Comparison of ENCODE assay signal across 28 cellular contexts in genomic region chr12:53593031-53593430, GRCh38.
"Had no signal": no experiment of that assay in that cellular context is flagged by ENCODE, and none has a peak within 500 bp of the region (broad histone marks: within the 10 kb centered on the region; RNA-seq: fewer than 3 reads in every experiment).

No MANE protein-coding gene starts in this region.

- H3K9me3 Mint-ChIP-seq: activated CD4-positive, alpha-beta memory T cell treated with anti-CD3 and anti-CD28 coated beads for 36 hours; activated naive CD4-positive, alpha-beta T cell treated with anti-CD3 and anti-CD28 coated beads for 36 hours; neural progenitor cell; stimulated activated memory B cell treated with anti-CD40 and anti-IgM and Interleukin-4, amounts not matched to agents 10 μg/mL and 1 μg/mL and 100 μg/mL, for 72 hours; T-helper 1 cell treated with Interleukin-12 subunit alpha and Interleukin-12 subunit beta and Interleukin-4 antibody, amounts not matched to agents 30 μg/mL and 1 μg/mL, for 36 hours; type B pancreatic cell had no signal

- H3K27ac Mint-ChIP-seq: activated CD4-positive, alpha-beta memory T cell treated with anti-CD3 and anti-CD28 coated beads for 36 hours; activated naive CD4-positive, alpha-beta T cell treated with anti-CD3 and anti-CD28 coated beads for 36 hours; neural progenitor cell; stimulated activated memory B cell treated with anti-CD40 and anti-IgM and Interleukin-4, amounts not matched to agents 10 μg/mL and 1 μg/mL and 100 μg/mL, for 72 hours; T-helper 1 cell treated with Interleukin-12 subunit alpha and Interleukin-12 subunit beta and Interleukin-4 antibody, amounts not matched to agents 30 μg/mL and 1 μg/mL, for 36 hours; type B pancreatic cell had no signal

- H3K9ac ChIP-seq: neural progenitor cell had no signal

- H3K27me3 ChIP-seq: gastroesophageal sphincter, heart right ventricle, neural progenitor cell, sigmoid colon, stomach, vagina had no signal

- DNase-seq: activated CD4-positive, alpha-beta memory T cell treated with anti-CD3 and anti-CD28 coated beads for 36 hours; activated CD4-positive, alpha-beta T cell treated with anti-CD3 and anti-CD28 coated beads for 48 hours; activated CD4-positive, CD25-positive, alpha-beta regulatory T cell; activated effector memory CD4-positive, alpha-beta T cell treated with Interleukin-2 at 50 U/mL for 16 hours; activated naive CD4-positive, alpha-beta T cell treated with anti-CD3 and anti-CD28 coated beads for 36 hours; activated T-cell treated with anti-CD3 and anti-CD28 coated beads, Interleukin-2, amount 50 U/mL, for 48 hours; amygdala; central memory CD4-positive, alpha-beta T cell; heart right ventricle; islet precursor cell; left colon; lower lobe of right lung; mesendoderm; naive B cell; posterior cingulate gyrus; sigmoid colon; stimulated activated CD4-positive, alpha-beta T cell treated with anti-CD3 and anti-CD28 coated beads, Interleukin-15, amount 100 ng/mL, for 24 hours; stomach; T1000 had no signal

- ATAC-seq: gastroesophageal sphincter; heart right ventricle; left colon; lower lobe of right lung; stimulated activated memory B cell treated with anti-CD40 and anti-IgM and Interleukin-4, amounts not matched to agents 10 μg/mL and 1 μg/mL and 100 μg/mL, for 72 hours had no signal

- H3K4me3 ChIP-seq: gastroesophageal sphincter, heart right ventricle, lower lobe of right lung, neural progenitor cell, sigmoid colon, smooth muscle cell, stomach, thoracic aorta, vagina had no signal

- H3K27ac ChIP-seq: epithelial cell of prostate, lower lobe of right lung, stomach, vagina had no signal

- H3K27me3 Mint-ChIP-seq: activated CD4-positive, alpha-beta memory T cell treated with anti-CD3 and anti-CD28 coated beads for 36 hours; naive B cell; stimulated activated memory B cell treated with anti-CD40 and anti-IgM and Interleukin-4, amounts not matched to agents 10 μg/mL and 1 μg/mL and 100 μg/mL, for 72 hours; type B pancreatic cell had no signal

- H3K36me3 ChIP-seq: gastroesophageal sphincter, neural progenitor cell, sigmoid colon, thoracic aorta, vagina had no signal

- H3K36me3 Mint-ChIP-seq: activated CD4-positive, alpha-beta memory T cell treated with anti-CD3 and anti-CD28 coated beads for 36 hours had no signal

- H3K4me3 Mint-ChIP-seq: activated CD4-positive, alpha-beta memory T cell treated with anti-CD3 and anti-CD28 coated beads for 36 hours; activated naive CD4-positive, alpha-beta T cell treated with anti-CD3 and anti-CD28 coated beads for 36 hours; naive B cell; neural progenitor cell; stimulated activated memory B cell treated with anti-CD40 and anti-IgM and Interleukin-4, amounts not matched to agents 10 μg/mL and 1 μg/mL and 100 μg/mL, for 72 hours; T-helper 1 cell treated with Interleukin-12 subunit alpha and Interleukin-12 subunit beta and Interleukin-4 antibody, amounts not matched to agents 30 μg/mL and 1 μg/mL, for 36 hours; type B pancreatic cell had no signal

- H3K9me3 ChIP-seq: gastroesophageal sphincter, heart right ventricle, lower lobe of right lung, sigmoid colon, stomach, thoracic aorta, vagina had no signal
